In the genomic region with DNA sequence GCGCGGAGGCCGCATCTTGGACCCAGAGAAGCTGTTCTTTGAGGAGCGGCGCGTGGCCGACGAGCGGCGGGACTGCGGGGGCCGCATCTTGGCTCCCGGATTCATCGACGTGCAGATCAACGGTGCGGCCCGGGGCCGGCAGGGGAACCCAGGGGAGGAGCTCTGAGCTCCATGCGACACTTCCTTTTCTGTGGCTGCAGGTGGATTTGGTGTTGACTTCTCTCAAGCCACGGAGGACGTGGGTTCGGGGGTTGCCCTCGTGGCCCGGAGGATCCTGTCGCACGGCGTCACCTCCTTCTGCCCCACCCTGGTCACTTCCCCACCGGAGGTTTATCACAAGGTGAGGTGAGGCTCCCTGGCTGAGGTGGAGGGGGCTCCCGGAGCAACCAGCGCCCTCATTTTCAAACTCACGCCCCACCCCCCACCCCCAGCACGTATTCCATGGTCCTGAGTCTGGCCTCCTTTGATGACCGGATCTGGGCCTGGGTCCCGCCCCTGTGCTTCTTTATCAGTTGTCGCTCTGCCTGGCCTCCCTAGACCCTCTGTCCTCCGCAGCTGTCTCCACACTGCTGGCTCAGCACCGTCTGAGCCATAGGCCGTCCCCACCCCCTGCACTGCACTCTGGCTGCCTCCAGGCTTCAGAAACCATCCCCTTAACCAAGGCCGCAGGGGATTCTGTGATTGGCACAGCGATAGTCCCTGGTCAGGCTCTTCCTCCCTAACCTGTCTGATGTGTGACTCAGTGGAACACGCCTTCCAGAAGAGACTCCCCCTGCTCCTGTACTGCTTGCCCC, we compare ENCODE assay signal across 1 cellular context.
TF ChIP-seq lines count a peak whose summit lies in the region.

No MANE protein-coding gene starts in this region.

TF ChIP-seq in HepG2, 621 proteins besides CTCF, POLR2A, EP300 and RAD21 (continued from another document and continues in another):
- TF ChIP-seq, protein P1, sequence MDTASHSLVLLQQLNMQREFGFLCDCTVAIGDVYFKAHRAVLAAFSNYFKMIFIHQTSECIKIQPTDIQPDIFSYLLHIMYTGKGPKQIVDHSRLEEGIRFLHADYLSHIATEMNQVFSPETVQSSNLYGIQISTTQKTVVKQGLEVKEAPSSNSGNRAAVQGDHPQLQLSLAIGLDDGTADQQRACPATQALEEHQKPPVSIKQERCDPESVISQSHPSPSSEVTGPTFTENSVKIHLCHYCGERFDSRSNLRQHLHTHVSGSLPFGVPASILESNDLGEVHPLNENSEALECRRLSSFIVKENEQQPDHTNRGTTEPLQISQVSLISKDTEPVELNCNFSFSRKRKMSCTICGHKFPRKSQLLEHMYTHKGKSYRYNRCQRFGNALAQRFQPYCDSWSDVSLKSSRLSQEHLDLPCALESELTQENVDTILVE (CRISPR knock-in tag; IDR thresholded peaks at IDR 0.05) = 0 out of 2 replicates have a peak, but pooled peaks have one; percentile 24
- TF ChIP-seq SMARCC2 (IDR thresholded peaks at IDR 0.05) = no peak
- no peak for TF ChIP-seq ZNF570 (CRISPR knock-in tag; IDR thresholded peaks at IDR 0.05; ENCODE audit: borderline replicate concordance)
- TF ChIP-seq ZNF558 (CRISPR knock-in tag; IDR thresholded peaks at IDR 0.05; ENCODE audit: borderline replicate concordance) = no peak
- TF ChIP-seq KDM1A (CRISPR knock-in tag; IDR thresholded peaks at IDR 0.05) = no peak
- TF ChIP-seq ZNF709 (CRISPR knock-in tag; IDR thresholded peaks at IDR 0.05) = no peak
- TF ChIP-seq PHF20 (CRISPR knock-in tag; IDR thresholded peaks at IDR 0.05) = 0 out of 2 replicates have a peak, but pooled peaks have one; percentile 22
- no peak for TF ChIP-seq XBP1 (CRISPR knock-in tag; IDR thresholded peaks at IDR 0.05)
- TF ChIP-seq NFYB (CRISPR knock-in tag; IDR thresholded peaks at IDR 0.05) = no peak
- TF ChIP-seq ZNF383 (CRISPR knock-in tag; IDR thresholded peaks at IDR 0.05; ENCODE audit: borderline replicate concordance) = no peak
- no peak for TF ChIP-seq CREM (IDR thresholded peaks at IDR 0.05)
- TF ChIP-seq CREM (CRISPR knock-in tag; IDR thresholded peaks at IDR 0.05) = no peak
- TF ChIP-seq ZNF510 (CRISPR knock-in tag; IDR thresholded peaks at IDR 0.05; ENCODE audit: low read depth) = no peak
- no peak for TF ChIP-seq ZNF839 (CRISPR knock-in tag; IDR thresholded peaks at IDR 0.05; ENCODE audit: borderline replicate concordance)
- no peak for TF ChIP-seq ZNF772 (CRISPR knock-in tag; IDR thresholded peaks at IDR 0.05)
- TF ChIP-seq NBN (conservative IDR thresholded peaks at IDR 0.05) = no peak
- TF ChIP-seq BCL6 (CRISPR knock-in tag; IDR thresholded peaks at IDR 0.05) = no peak
- 0 out of 2 replicates have a peak, but pooled peaks have one; percentile 43 for TF ChIP-seq PHF8 (CRISPR knock-in tag; IDR thresholded peaks at IDR 0.05)
- TF ChIP-seq NCOR1 (IDR thresholded peaks at IDR 0.05; ENCODE audit: borderline replicate concordance, low read length) = no peak
- TF ChIP-seq, protein P2, sequence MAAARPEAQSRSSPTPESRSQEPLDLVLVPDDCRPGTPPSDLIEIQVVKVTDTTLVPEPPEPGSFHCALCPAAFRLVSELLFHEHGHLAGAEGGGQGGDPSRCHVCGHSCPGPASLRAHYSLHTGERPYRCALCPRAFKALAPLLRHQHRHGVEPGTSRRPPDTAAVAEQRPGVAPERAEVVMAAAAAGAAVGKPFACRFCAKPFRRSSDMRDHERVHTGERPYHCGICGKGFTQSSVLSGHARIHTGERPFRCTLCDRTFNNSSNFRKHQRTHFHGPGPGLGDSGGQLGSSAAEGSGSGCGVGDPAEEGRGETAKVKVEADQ (CRISPR knock-in tag; IDR thresholded peaks at IDR 0.05; ENCODE audit: borderline replicate concordance) = no peak
- TF ChIP-seq ZNF747 (CRISPR knock-in tag; IDR thresholded peaks at IDR 0.05; ENCODE audit: borderline replicate concordance) = no peak
- TF ChIP-seq, protein P3, sequence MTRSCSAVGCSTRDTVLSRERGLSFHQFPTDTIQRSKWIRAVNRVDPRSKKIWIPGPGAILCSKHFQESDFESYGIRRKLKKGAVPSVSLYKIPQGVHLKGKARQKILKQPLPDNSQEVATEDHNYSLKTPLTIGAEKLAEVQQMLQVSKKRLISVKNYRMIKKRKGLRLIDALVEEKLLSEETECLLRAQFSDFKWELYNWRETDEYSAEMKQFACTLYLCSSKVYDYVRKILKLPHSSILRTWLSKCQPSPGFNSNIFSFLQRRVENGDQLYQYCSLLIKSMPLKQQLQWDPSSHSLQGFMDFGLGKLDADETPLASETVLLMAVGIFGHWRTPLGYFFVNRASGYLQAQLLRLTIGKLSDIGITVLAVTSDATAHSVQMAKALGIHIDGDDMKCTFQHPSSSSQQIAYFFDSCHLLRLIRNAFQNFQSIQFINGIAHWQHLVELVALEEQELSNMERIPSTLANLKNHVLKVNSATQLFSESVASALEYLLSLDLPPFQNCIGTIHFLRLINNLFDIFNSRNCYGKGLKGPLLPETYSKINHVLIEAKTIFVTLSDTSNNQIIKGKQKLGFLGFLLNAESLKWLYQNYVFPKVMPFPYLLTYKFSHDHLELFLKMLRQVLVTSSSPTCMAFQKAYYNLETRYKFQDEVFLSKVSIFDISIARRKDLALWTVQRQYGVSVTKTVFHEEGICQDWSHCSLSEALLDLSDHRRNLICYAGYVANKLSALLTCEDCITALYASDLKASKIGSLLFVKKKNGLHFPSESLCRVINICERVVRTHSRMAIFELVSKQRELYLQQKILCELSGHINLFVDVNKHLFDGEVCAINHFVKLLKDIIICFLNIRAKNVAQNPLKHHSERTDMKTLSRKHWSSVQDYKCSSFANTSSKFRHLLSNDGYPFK (CRISPR knock-in tag; IDR thresholded peaks at IDR 0.05; ENCODE audit: borderline replicate concordance) = no peak
- TF ChIP-seq, protein P4, sequence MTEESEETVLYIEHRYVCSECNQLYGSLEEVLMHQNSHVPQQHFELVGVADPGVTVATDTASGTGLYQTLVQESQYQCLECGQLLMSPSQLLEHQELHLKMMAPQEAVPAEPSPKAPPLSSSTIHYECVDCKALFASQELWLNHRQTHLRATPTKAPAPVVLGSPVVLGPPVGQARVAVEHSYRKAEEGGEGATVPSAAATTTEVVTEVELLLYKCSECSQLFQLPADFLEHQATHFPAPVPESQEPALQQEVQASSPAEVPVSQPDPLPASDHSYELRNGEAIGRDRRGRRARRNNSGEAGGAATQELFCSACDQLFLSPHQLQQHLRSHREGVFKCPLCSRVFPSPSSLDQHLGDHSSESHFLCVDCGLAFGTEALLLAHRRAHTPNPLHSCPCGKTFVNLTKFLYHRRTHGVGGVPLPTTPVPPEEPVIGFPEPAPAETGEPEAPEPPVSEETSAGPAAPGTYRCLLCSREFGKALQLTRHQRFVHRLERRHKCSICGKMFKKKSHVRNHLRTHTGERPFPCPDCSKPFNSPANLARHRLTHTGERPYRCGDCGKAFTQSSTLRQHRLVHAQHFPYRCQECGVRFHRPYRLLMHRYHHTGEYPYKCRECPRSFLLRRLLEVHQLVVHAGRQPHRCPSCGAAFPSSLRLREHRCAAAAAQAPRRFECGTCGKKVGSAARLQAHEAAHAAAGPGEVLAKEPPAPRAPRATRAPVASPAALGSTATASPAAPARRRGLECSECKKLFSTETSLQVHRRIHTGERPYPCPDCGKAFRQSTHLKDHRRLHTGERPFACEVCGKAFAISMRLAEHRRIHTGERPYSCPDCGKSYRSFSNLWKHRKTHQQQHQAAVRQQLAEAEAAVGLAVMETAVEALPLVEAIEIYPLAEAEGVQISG (CRISPR knock-in tag; IDR thresholded peaks at IDR 0.05) = no peak; the same call in 1 of the 2 replicates
- TF ChIP-seq ZNF556 (CRISPR knock-in tag; IDR thresholded peaks at IDR 0.05; ENCODE audit: borderline replicate concordance) = no peak
- no peak for TF ChIP-seq ZSCAN25 (CRISPR knock-in tag; IDR thresholded peaks at IDR 0.05)
- no peak for TF ChIP-seq KDM3A (CRISPR knock-in tag; IDR thresholded peaks at IDR 0.05; ENCODE audit: low read depth)
- TF ChIP-seq ZNF460 (CRISPR knock-in tag; IDR thresholded peaks at IDR 0.05; ENCODE audit: borderline replicate concordance) = no peak
- peak; percentile 71 for TF ChIP-seq AGO2 (optimal IDR thresholded peaks at IDR 0.05; ENCODE audit: low read depth, low read length)
- no peak for TF ChIP-seq ZNF33A (CRISPR knock-in tag; IDR thresholded peaks at IDR 0.05; ENCODE audit: borderline replicate concordance)
- no peak for TF ChIP-seq ZMYM2 (CRISPR knock-in tag; IDR thresholded peaks at IDR 0.05)
- no peak for TF ChIP-seq HNRNPL (IDR thresholded peaks at IDR 0.05; ENCODE audit: low read depth, low read length)
- TF ChIP-seq CBFB (CRISPR knock-in tag; IDR thresholded peaks at IDR 0.05) = no peak
- no peak for TF ChIP-seq NKX3-1 (CRISPR knock-in tag; IDR thresholded peaks at IDR 0.05)
- TF ChIP-seq, protein P5, sequence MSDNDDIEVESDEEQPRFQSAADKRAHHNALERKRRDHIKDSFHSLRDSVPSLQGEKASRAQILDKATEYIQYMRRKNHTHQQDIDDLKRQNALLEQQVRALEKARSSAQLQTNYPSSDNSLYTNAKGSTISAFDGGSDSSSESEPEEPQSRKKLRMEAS (IDR thresholded peaks at IDR 0.05) = no peak
- no peak for TF ChIP-seq DR1 (CRISPR knock-in tag; IDR thresholded peaks at IDR 0.05)
- no peak for TF ChIP-seq RFX3 (CRISPR knock-in tag; IDR thresholded peaks at IDR 0.05)
- no peak for TF ChIP-seq ZBTB7B (CRISPR knock-in tag; IDR thresholded peaks at IDR 0.05)
- TF ChIP-seq THAP11 (CRISPR knock-in tag; IDR thresholded peaks at IDR 0.05) = no peak
- TF ChIP-seq ZSCAN30 (CRISPR knock-in tag; IDR thresholded peaks at IDR 0.05) = no peak
- TF ChIP-seq, protein P6, sequence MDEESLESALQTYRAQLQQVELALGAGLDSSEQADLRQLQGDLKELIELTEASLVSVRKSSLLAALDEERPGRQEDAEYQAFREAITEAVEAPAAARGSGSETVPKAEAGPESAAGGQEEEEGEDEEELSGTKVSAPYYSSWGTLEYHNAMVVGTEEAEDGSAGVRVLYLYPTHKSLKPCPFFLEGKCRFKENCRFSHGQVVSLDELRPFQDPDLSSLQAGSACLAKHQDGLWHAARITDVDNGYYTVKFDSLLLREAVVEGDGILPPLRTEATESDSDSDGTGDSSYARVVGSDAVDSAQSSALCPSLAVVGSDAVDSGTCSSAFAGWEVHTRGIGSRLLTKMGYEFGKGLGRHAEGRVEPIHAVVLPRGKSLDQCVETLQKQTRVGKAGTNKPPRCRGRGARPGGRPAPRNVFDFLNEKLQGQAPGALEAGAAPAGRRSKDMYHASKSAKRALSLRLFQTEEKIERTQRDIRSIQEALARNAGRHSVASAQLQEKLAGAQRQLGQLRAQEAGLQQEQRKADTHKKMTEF (CRISPR knock-in tag; IDR thresholded peaks at IDR 0.05) = no peak
- no peak for TF ChIP-seq KDM5A (IDR thresholded peaks at IDR 0.05; ENCODE audit: borderline replicate concordance, low read length)
- TF ChIP-seq ZNF253 (CRISPR knock-in tag; IDR thresholded peaks at IDR 0.05; ENCODE audit: borderline replicate concordance) = no peak
- TF ChIP-seq, protein P7, sequence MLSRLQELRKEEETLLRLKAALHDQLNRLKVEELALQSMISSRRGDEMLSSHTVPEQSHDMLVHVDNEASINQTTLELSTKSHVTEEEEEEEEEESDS (CRISPR knock-in tag; IDR thresholded peaks at IDR 0.05; ENCODE audit: borderline replicate concordance) = no peak
- no peak for TF ChIP-seq ZMAT3 (CRISPR knock-in tag; conservative IDR thresholded peaks at IDR 0.05)
- TF ChIP-seq ZNF446 (CRISPR knock-in tag; IDR thresholded peaks at IDR 0.05) = no peak
- TF ChIP-seq XRCC5 (optimal IDR thresholded peaks at IDR 0.05; ENCODE audit: low read length) = peak; percentile 72
- TF ChIP-seq, protein P8, sequence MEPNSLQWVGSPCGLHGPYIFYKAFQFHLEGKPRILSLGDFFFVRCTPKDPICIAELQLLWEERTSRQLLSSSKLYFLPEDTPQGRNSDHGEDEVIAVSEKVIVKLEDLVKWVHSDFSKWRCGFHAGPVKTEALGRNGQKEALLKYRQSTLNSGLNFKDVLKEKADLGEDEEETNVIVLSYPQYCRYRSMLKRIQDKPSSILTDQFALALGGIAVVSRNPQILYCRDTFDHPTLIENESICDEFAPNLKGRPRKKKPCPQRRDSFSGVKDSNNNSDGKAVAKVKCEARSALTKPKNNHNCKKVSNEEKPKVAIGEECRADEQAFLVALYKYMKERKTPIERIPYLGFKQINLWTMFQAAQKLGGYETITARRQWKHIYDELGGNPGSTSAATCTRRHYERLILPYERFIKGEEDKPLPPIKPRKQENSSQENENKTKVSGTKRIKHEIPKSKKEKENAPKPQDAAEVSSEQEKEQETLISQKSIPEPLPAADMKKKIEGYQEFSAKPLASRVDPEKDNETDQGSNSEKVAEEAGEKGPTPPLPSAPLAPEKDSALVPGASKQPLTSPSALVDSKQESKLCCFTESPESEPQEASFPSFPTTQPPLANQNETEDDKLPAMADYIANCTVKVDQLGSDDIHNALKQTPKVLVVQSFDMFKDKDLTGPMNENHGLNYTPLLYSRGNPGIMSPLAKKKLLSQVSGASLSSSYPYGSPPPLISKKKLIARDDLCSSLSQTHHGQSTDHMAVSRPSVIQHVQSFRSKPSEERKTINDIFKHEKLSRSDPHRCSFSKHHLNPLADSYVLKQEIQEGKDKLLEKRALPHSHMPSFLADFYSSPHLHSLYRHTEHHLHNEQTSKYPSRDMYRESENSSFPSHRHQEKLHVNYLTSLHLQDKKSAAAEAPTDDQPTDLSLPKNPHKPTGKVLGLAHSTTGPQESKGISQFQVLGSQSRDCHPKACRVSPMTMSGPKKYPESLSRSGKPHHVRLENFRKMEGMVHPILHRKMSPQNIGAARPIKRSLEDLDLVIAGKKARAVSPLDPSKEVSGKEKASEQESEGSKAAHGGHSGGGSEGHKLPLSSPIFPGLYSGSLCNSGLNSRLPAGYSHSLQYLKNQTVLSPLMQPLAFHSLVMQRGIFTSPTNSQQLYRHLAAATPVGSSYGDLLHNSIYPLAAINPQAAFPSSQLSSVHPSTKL (CRISPR knock-in tag; IDR thresholded peaks at IDR 0.05) = no peak
- TF ChIP-seq, protein P9, sequence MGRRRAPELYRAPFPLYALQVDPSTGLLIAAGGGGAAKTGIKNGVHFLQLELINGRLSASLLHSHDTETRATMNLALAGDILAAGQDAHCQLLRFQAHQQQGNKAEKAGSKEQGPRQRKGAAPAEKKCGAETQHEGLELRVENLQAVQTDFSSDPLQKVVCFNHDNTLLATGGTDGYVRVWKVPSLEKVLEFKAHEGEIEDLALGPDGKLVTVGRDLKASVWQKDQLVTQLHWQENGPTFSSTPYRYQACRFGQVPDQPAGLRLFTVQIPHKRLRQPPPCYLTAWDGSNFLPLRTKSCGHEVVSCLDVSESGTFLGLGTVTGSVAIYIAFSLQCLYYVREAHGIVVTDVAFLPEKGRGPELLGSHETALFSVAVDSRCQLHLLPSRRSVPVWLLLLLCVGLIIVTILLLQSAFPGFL (CRISPR knock-in tag; IDR thresholded peaks at IDR 0.05) = no peak
- no peak for TF ChIP-seq SUZ12 (IDR thresholded peaks at IDR 0.05; ENCODE audit: low read depth, low read length)
- TF ChIP-seq ETV5 (CRISPR knock-in tag; IDR thresholded peaks at IDR 0.05; ENCODE audit: borderline replicate concordance) = 0 out of 2 replicates have a peak, but pooled peaks have one; percentile 11
- peak; percentile 68 for TF ChIP-seq MAFF (IDR thresholded peaks at IDR 0.05; ENCODE audit: low read depth, low read length)
- TF ChIP-seq ATF7-NPFF (CRISPR knock-in tag; IDR thresholded peaks at IDR 0.05; ENCODE audit: low read depth) = 0 out of 2 replicates have a peak, but pooled peaks have one; percentile 36
- no peak for TF ChIP-seq ZNF337 (CRISPR knock-in tag; IDR thresholded peaks at IDR 0.05; ENCODE audit: borderline replicate concordance, low read depth)
- TF ChIP-seq YEATS2 (CRISPR knock-in tag; IDR thresholded peaks at IDR 0.05; ENCODE audit: borderline replicate concordance) = no peak
- TF ChIP-seq IRF2 (CRISPR knock-in tag; IDR thresholded peaks at IDR 0.05) = no peak
- no peak for TF ChIP-seq ZNF496 (CRISPR knock-in tag; IDR thresholded peaks at IDR 0.05; ENCODE audit: insufficient replicate concordance)
